In genomic region chr22:21009208-21009607, GRCh38 we compare ENCODE assay signal across 13 cellular contexts. TPM values are rescaled to one million over a fixed set of nuclear protein-coding genes. Genes with fewer than 3 reads are reported as not detected.
"Had no signal": no experiment of that assay in that cellular context is flagged by ENCODE, and none has a peak within 500 bp of the region (broad histone marks: within the 10 kb centered on the region; RNA-seq: fewer than 3 reads in every experiment).

No MANE protein-coding gene starts in this region.

RNA-seq across cellular contexts. Expression of gene P2RX6, which starts 5.8 kb away (rescaled TPM):
- total RNA-seq: ascending aorta had no signal

RNA-seq across cellular contexts. Expression of gene SLC7A4, which starts 23.2 kb away (rescaled TPM):
- total RNA-seq: activated CD4-positive, alpha-beta memory T cell treated with anti-CD3 and anti-CD28 coated beads, Interleukin-2, amount 10 ng/mL, durations not matched to agents 7 days and 5 days; activated CD4-positive, alpha-beta T cell treated with anti-CD3 and anti-CD28 coated beads for 36 hours; T-helper 2 cell treated with Interferon-gamma antibody and Interleukin-4, amounts not matched to agents 100 ng/mL and 5 ng/mL, for 36 hours had no signal

RNA-seq across cellular contexts. Expression of gene LRRC74B, which starts 36.5 kb away (rescaled TPM):
- total RNA-seq: activated CD4-positive, alpha-beta memory T cell treated with anti-CD3 and anti-CD28 coated beads, Interleukin-2, amount 10 ng/mL, durations not matched to agents 7 days and 5 days; activated CD4-positive, alpha-beta T cell treated with anti-CD3 and anti-CD28 coated beads for 36 hours; activated CD4-positive, alpha-beta T cell treated with anti-CD3 and anti-CD28 coated beads, Interleukin-2, amount 10 ng/mL, durations not matched to agents 7 days and 5 days; activated CD8-positive, alpha-beta memory T cell treated with anti-CD3 and anti-CD28 coated beads, Interleukin-2, amount 10 ng/mL, durations not matched to agents 7 days and 5 days; activated CD8-positive, alpha-beta T cell treated with anti-CD3 and anti-CD28 coated beads, Interleukin-2, amount 10 ng/mL, durations not matched to agents 7 days and 5 days; activated naive CD8-positive, alpha-beta T cell treated with anti-CD3 and anti-CD28 coated beads, Interleukin-2, amount 10 ng/mL, durations not matched to agents 7 days and 5 days; activated T-helper 2 cell treated with anti-CD3 and anti-CD28 coated beads, Interferon-gamma antibody, Interleukin-2, Interleukin-4, amounts not matched to agents 10 μg/mL and 5 μg/mL and 100 μg/mL, durations not matched to agents 14 hours and 24 hours and 36 hours; breast epithelium; T-helper 2 cell treated with Interferon-gamma antibody and Interleukin-4, amounts not matched to agents 100 ng/mL and 5 ng/mL, for 36 hours; WTC11 had no signal
- polyA plus RNA-seq: adipose tissue, cardiac muscle cell had no signal
